2 cellular contexts compared by ENCODE assay signal in genomic region chr2:201810592-201810991, GRCh38.
TF ChIP-seq lines count a peak whose summit lies in the region.

No MANE protein-coding gene starts in this region.

TF ChIP-seq in HEK293T, 16 proteins besides CTCF, POLR2A, EP300 and RAD21 (continued from another document):
- TF ChIP-seq PKNOX1 (IDR thresholded peaks at IDR 0.05) (peak; percentile 55), ZNF384 (IDR thresholded peaks at IDR 0.05) (peak; percentile 84)

TF ChIP-seq in K562, 482 proteins besides CTCF, POLR2A, EP300 and RAD21 (continued from another document):
- TF ChIP-seq ARID2 (IDR thresholded peaks at IDR 0.05) (no peak), PKNOX1 (IDR thresholded peaks at IDR 0.05) (peak; percentile 20; the same call in 1 of the 2 replicates), HSF4 (CRISPR knock-in tag; IDR thresholded peaks at IDR 0.05; ENCODE audit: borderline replicate concordance) (no peak), PBX2 (CRISPR knock-in tag; IDR thresholded peaks at IDR 0.05; ENCODE audit: low read depth) (no peak), PBX2 (tag; conservative IDR thresholded peaks at IDR 0.05; ENCODE audit: low read depth) (peak; percentile 61), MEIS2 (IDR thresholded peaks at IDR 0.05; ENCODE audit: partially characterized antibody) (peak; percentile 61), L3MBTL2 (IDR thresholded peaks at IDR 0.05) (no peak)
